Comparison of ENCODE assay signal across 30 cellular contexts in the genomic region with DNA sequence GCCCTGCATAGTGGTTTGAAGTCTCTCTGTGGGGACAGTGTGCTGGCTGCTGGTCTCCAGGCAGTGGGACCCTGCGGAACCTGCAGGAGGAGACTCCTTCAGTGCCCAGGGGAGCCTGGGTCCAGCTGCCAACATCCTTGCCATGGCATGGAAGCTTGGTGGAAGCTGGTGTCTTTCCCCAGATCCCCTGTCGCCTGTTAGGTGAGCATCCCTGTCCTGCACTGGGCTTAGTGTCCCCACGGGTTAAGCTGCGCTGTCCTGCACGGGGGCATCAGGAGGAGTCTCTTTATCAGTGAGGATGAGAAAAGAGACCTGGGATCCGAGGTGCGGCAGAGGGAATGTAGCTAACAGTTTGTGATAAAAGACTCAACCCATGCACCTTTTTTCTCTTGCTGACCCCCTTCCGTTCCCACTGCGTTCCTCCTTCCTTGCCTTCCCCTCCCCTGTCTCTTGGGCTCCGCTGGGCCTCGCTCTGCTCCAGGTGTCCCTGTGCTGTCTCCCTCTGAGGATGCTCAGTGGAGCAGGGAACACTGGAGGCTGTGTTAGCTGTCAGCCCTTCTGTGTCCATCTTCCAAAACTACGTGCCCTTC. TPM values are rescaled to one million over a fixed set of nuclear protein-coding genes. Genes with fewer than 3 reads are reported as not detected.
DNase-seq lines count a peak whose midpoint lies in the region; ATAC-seq, FAIRE-seq and TF ChIP-seq lines count a peak whose summit lies in the region.
"Had no signal": no experiment of that assay in that cellular context is flagged by ENCODE, and none has a peak within 500 bp of the region (broad histone marks: within the 10 kb centered on the region; RNA-seq: fewer than 3 reads in every experiment).

No MANE protein-coding gene starts in this region.

- H3K4me1 ChIP-seq in sigmoid colon: no peaks in the 10 kb centered on the region

- H3K36me3 Mint-ChIP-seq in activated CD4-positive, alpha-beta memory T cell treated with anti-CD3 and anti-CD28 coated beads for 36 hours: peaks cover 44% of the 10 kb centered on the region
- H3K36me3 Mint-ChIP-seq in activated CD4-positive, alpha-beta memory T cell treated with anti-CD3 and anti-CD28 coated beads, Interleukin-2, amount 10 ng/mL, durations not matched to agents 7 days and 5 days (ENCODE audit: low read depth): peaks cover 7% of the 10 kb centered on the region
- H3K36me3 Mint-ChIP-seq in endothelial cell (ENCODE audit: low read depth, unreplicated experiment): peaks cover 22% of the 10 kb centered on the region

- TF ChIP-seq CTCF in VCaP (conservative IDR thresholded peaks at IDR 0.05) (no peak), endothelial cell (IDR thresholded peaks at IDR 0.05; ENCODE audit: unreplicated experiment) (no peak), sigmoid colon (IDR thresholded peaks at IDR 0.05) (no peak)

- no peak for TF ChIP-seq EP300 in sigmoid colon (IDR thresholded peaks at IDR 0.05)

- no peak overlapping the region for H3K27ac Mint-ChIP-seq in activated CD4-positive, alpha-beta memory T cell treated with anti-CD3 and anti-CD28 coated beads for 36 hours
- no peak overlapping the region for H3K27ac Mint-ChIP-seq in activated CD4-positive, alpha-beta memory T cell treated with anti-CD3 and anti-CD28 coated beads, Interleukin-2, amount 10 ng/mL, durations not matched to agents 7 days and 5 days
- H3K27ac Mint-ChIP-seq in endothelial cell (ENCODE audit: unreplicated experiment): peak overlapping the region; percentile 28
- H3K27ac Mint-ChIP-seq: activated CD4-positive, alpha-beta T cell treated with anti-CD3 and anti-CD28 coated beads for 36 hours; activated naive CD8-positive, alpha-beta T cell; CD14-positive monocyte; effector memory CD8-positive, alpha-beta T cell; T-helper 1 cell treated with Interleukin-12 subunit alpha and Interleukin-12 subunit beta and Interleukin-4 antibody, amounts not matched to agents 30 μg/mL and 1 μg/mL, for 36 hours had no signal

- no peak overlapping the region for H3K4me3 ChIP-seq in sigmoid colon
- H3K4me3 ChIP-seq: left lung had no signal

- no peaks in the 10 kb centered on the region for H3K27me3 ChIP-seq in sigmoid colon
- H3K27me3 ChIP-seq: left lung, neutrophil had no signal

- H3K27ac ChIP-seq in VCaP: peak overlapping the region; percentile 75
- H3K27ac ChIP-seq in sigmoid colon: no peak overlapping the region
- H3K27ac ChIP-seq: left lung, neutrophil had no signal

- H3K9me3 ChIP-seq in sigmoid colon: peaks cover 0 to 2% (median 0%) of the 10 kb centered on the region in 4 donors
- H3K9me3 ChIP-seq: neutrophil had no signal

- peak; percentile 3 for DNase-seq in activated CD4-positive, alpha-beta memory T cell treated with anti-CD3 and anti-CD28 coated beads for 36 hours
- no peak for DNase-seq in activated CD4-positive, alpha-beta memory T cell treated with anti-CD3 and anti-CD28 coated beads, Interleukin-2, amount 10 ng/mL, durations not matched to agents 7 days and 5 days
- no peak for DNase-seq in endothelial cell (ENCODE audit: low spot score)
- peak; percentile 37 for DNase-seq in sigmoid colon
- DNase-seq in HTR-8/SVneo (ENCODE audit: insufficient read length, low spot score): no peak
- DNase-seq: 8988T; activated CD4-positive, alpha-beta T cell treated with anti-CD3 and anti-CD28 coated beads for 36 hours; Calu3; caudate nucleus; effector memory CD8-positive, alpha-beta T cell; erythroblast; GDM1; IMR-90; mesendoderm; NCI-H1436 treated with DMSO at 0.1 percent for 48 hours; NCI-H2081 treated with DMSO at 0.1 percent for 48 hours; NCI-H226; NCI-H69; PC-3; stimulated activated CD4-positive, alpha-beta T cell treated with anti-CD3 and anti-CD28 coated beads, Interleukin-4, amount 100 ng/mL, for 4 hours had no signal

- H3K27me3 Mint-ChIP-seq in activated CD4-positive, alpha-beta memory T cell treated with anti-CD3 and anti-CD28 coated beads for 36 hours: no peaks in the 10 kb centered on the region
- no peaks in the 10 kb centered on the region for H3K27me3 Mint-ChIP-seq in activated CD4-positive, alpha-beta memory T cell treated with anti-CD3 and anti-CD28 coated beads, Interleukin-2, amount 10 ng/mL, durations not matched to agents 7 days and 5 days
- peaks cover 6% of the 10 kb centered on the region for H3K27me3 Mint-ChIP-seq in endothelial cell (ENCODE audit: unreplicated experiment)
- H3K27me3 Mint-ChIP-seq: activated CD4-positive, alpha-beta T cell treated with anti-CD3 and anti-CD28 coated beads for 36 hours; activated naive CD8-positive, alpha-beta T cell; effector memory CD8-positive, alpha-beta T cell had no signal

- FAIRE-seq in HTR-8/SVneo (lab: Jason Lieb, UNC): no peak
- FAIRE-seq: astrocyte had no signal

- 93 to 97% methylated on average over 12 of the region's 12 CpGs for WGBS in sigmoid colon, 2 donors

- H3K4me3 Mint-ChIP-seq in activated CD4-positive, alpha-beta memory T cell treated with anti-CD3 and anti-CD28 coated beads for 36 hours: no peak overlapping the region
- H3K4me3 Mint-ChIP-seq in activated CD4-positive, alpha-beta memory T cell treated with anti-CD3 and anti-CD28 coated beads, Interleukin-2, amount 10 ng/mL, durations not matched to agents 7 days and 5 days: no peak overlapping the region
- H3K4me3 Mint-ChIP-seq in endothelial cell (ENCODE audit: unreplicated experiment): no peak overlapping the region
- H3K4me3 Mint-ChIP-seq: activated CD4-positive, alpha-beta T cell treated with anti-CD3 and anti-CD28 coated beads for 36 hours; activated naive CD8-positive, alpha-beta T cell; effector memory CD8-positive, alpha-beta T cell; T-helper 1 cell treated with Interleukin-12 subunit alpha and Interleukin-12 subunit beta and Interleukin-4 antibody, amounts not matched to agents 30 μg/mL and 1 μg/mL, for 36 hours had no signal

- H3K9me3 Mint-ChIP-seq in activated CD4-positive, alpha-beta memory T cell treated with anti-CD3 and anti-CD28 coated beads for 36 hours: peaks cover 16% of the 10 kb centered on the region
- peaks cover 9% of the 10 kb centered on the region for H3K9me3 Mint-ChIP-seq in activated CD4-positive, alpha-beta memory T cell treated with anti-CD3 and anti-CD28 coated beads, Interleukin-2, amount 10 ng/mL, durations not matched to agents 7 days and 5 days
- no peaks in the 10 kb centered on the region for H3K9me3 Mint-ChIP-seq in endothelial cell (ENCODE audit: unreplicated experiment)

- no peaks in the 10 kb centered on the region for H3K4me1 Mint-ChIP-seq in activated CD4-positive, alpha-beta memory T cell treated with anti-CD3 and anti-CD28 coated beads for 36 hours (ENCODE audit: low read depth)
- no peaks in the 10 kb centered on the region for H3K4me1 Mint-ChIP-seq in activated CD4-positive, alpha-beta memory T cell treated with anti-CD3 and anti-CD28 coated beads, Interleukin-2, amount 10 ng/mL, durations not matched to agents 7 days and 5 days
- H3K4me1 Mint-ChIP-seq in endothelial cell (ENCODE audit: unreplicated experiment): peaks cover 11% of the 10 kb centered on the region
- H3K4me1 Mint-ChIP-seq: activated CD4-positive, alpha-beta T cell treated with anti-CD3 and anti-CD28 coated beads for 36 hours had no signal

- CTCF ChIA-PET in activated CD4-positive, alpha-beta memory T cell treated with anti-CD3 and anti-CD28 coated beads for 36 hours (lab: Charles Lee): no interaction called here
- CTCF ChIA-PET in activated CD4-positive, alpha-beta memory T cell treated with anti-CD3 and anti-CD28 coated beads, Interleukin-2, amount 10 ng/mL, durations not matched to agents 7 days and 5 days (lab: Charles Lee): no interaction called here

- TF ChIP-seq POLR2A in sigmoid colon (IDR thresholded peaks at IDR 0.05): no peak

- ATAC-seq in GM21717 (IDR thresholded peaks at IDR 0.05; ENCODE audit: unreplicated experiment) (no peak), HG03095 (IDR thresholded peaks at IDR 0.05; ENCODE audit: unreplicated experiment) (no peak)
- ATAC-seq: activated CD4-positive, alpha-beta T cell treated with anti-CD3 and anti-CD28 coated beads for 36 hours; effector memory CD8-positive, alpha-beta T cell; left lung; PC-3; SK-N-SH treated with all-trans-retinoic acid at 6 μM for 48 hours had no signal

- intact Hi-C loops in activated CD4-positive, alpha-beta memory T cell treated with anti-CD3 and anti-CD28 coated beads for 36 hours (cut with micrococcal nuclease): no loop called here
- intact Hi-C loops in sigmoid colon (cut with DNase I): no loop called here

- POLR2A ChIA-PET in activated CD4-positive, alpha-beta memory T cell treated with anti-CD3 and anti-CD28 coated beads for 36 hours (lab: Charles Lee): no interaction called here
- POLR2A ChIA-PET in activated CD4-positive, alpha-beta memory T cell treated with anti-CD3 and anti-CD28 coated beads, Interleukin-2, amount 10 ng/mL, durations not matched to agents 7 days and 5 days (lab: Charles Lee): no interaction called here

- H3K36me3 ChIP-seq in sigmoid colon: peaks cover 0 to 20% (median 0%) of the 10 kb centered on the region in 4 donors

RNA-seq across cellular contexts. Expression of gene SLC37A1, which starts 59.3 kb away (rescaled TPM):
- total RNA-seq in activated CD4-positive, alpha-beta memory T cell treated with anti-CD3 and anti-CD28 coated beads for 36 hours: 10 to 100 TPM; 21.1 to 21.2 TPM
- 10 to 100 TPM; 12.7 to 13.3 TPM for total RNA-seq in activated CD4-positive, alpha-beta memory T cell treated with anti-CD3 and anti-CD28 coated beads, Interleukin-2, amount 10 ng/mL, durations not matched to agents 7 days and 5 days
- total RNA-seq in endothelial cell (ENCODE audit: unreplicated experiment) (12.3 TPM), sigmoid colon (1 to 10 TPM; 2.3 to 7.8 (median 5.0) TPM)
- 10 to 100 TPM; 21.0 to 98.5 (median 31.2) TPM for polyA plus RNA-seq in sigmoid colon

Comparison
In these comparisons a context has a peak if more than half of its experiments do, and no peak if none do; other contexts are left out.
1. DNase-seq: peak in activated CD4-positive, alpha-beta memory T cell treated with anti-CD3 and anti-CD28 coated beads for 36 hours (single experiment) and sigmoid colon (single experiment); none in activated CD4-positive, alpha-beta memory T cell treated with anti-CD3 and anti-CD28 coated beads, Interleukin-2, amount 10 ng/mL, durations not matched to agents 7 days and 5 days (single experiment), endothelial cell (single experiment) and HTR-8/SVneo (single experiment).